Comparison of ENCODE assay signal across 10 cellular contexts in genomic region chrX:74162199-74162598, GRCh38.
"Had no signal": no experiment of that assay in that cellular context is flagged by ENCODE, and none has a peak within 500 bp of the region (broad histone marks: within the 10 kb centered on the region; RNA-seq: fewer than 3 reads in every experiment).

No MANE protein-coding gene starts in this region.

- H3K36me3 ChIP-seq: HAP-1 had no signal

- ATAC-seq: GM23338, HCT116 had no signal

- H3K9ac ChIP-seq: GM23248 had no signal

- FAIRE-seq: H1, H54 had no signal

- H2AFZ ChIP-seq: GM23248, GM23338 had no signal

- H3K27ac ChIP-seq: GM23248 had no signal

- H3K4me1 ChIP-seq: HAP-1 had no signal

- H3K4me2 ChIP-seq: GM23338 had no signal

- DNase-seq: GM23248, GOT3, H9, HCEC 1CT, HFFc6 had no signal

- H3K9me3 Mint-ChIP-seq: HFFc6 had no signal

- H3K27ac Mint-ChIP-seq: GM23338, H9, HFFc6 had no signal

- H3K4me3 ChIP-seq: GM23248, GM23338, HAP-1 had no signal

- H3K9me3 ChIP-seq: HAP-1 had no signal
